In the genomic region with DNA sequence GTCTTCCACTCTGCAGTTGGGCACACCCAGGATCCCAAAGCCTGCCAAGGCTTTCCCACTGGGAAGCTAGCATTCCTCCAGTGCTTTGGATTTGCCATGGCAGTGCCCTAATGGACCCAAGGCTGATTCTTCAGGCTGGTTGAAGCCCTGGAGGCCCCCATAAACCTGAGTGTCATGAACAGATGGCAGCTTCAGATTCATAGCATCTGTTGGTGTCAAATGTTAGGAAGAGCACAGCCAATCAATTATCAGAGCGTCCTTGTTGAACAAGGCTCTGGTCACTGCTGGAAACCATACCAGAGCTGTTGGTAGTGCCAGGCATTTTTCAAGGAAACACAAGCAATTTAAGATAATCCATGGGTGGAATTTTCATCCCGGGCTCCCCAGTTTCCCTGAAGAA, we compare ENCODE assay signal across 27 cellular contexts.
"Had no signal": no experiment of that assay in that cellular context is flagged by ENCODE, and none has a peak within 500 bp of the region (broad histone marks: within the 10 kb centered on the region; RNA-seq: fewer than 3 reads in every experiment).

No MANE protein-coding gene starts in this region.

- H3K27ac Mint-ChIP-seq: activated CD4-positive, alpha-beta memory T cell treated with anti-CD3 and anti-CD28 coated beads for 36 hours; activated CD4-positive, alpha-beta T cell treated with anti-CD3 and anti-CD28 coated beads, Interleukin-2, amount 10 ng/mL, durations not matched to agents 7 days and 5 days; activated naive CD8-positive, alpha-beta T cell treated with anti-CD3 and anti-CD28 coated beads, Interleukin-2, amount 10 ng/mL, durations not matched to agents 7 days and 5 days; activated T-helper 17 cell treated with anti-CD3 and anti-CD28 coated beads, Interleukin-2, amount 50 U/mL, for 72 hours had no signal

- H3K27ac ChIP-seq: adrenal gland, KMS-11, VCaP had no signal

- H3K27me3 Mint-ChIP-seq: activated CD4-positive, alpha-beta memory T cell treated with anti-CD3 and anti-CD28 coated beads for 36 hours; activated CD4-positive, alpha-beta T cell treated with anti-CD3 and anti-CD28 coated beads, Interleukin-2, amount 10 ng/mL, durations not matched to agents 7 days and 5 days; activated naive CD8-positive, alpha-beta T cell treated with anti-CD3 and anti-CD28 coated beads, Interleukin-2, amount 10 ng/mL, durations not matched to agents 7 days and 5 days; activated T-helper 17 cell treated with anti-CD3 and anti-CD28 coated beads, Interleukin-2, amount 50 U/mL, for 72 hours had no signal

- ATAC-seq: activated T-helper 17 cell treated with anti-CD3 and anti-CD28 coated beads, Interleukin-2, amount 50 U/mL, for 72 hours; Panc1; Right ventricle myocardium inferior had no signal

- H3K4me1 Mint-ChIP-seq: activated CD4-positive, alpha-beta T cell treated with anti-CD3 and anti-CD28 coated beads, Interleukin-2, amount 10 ng/mL, durations not matched to agents 7 days and 5 days; activated naive CD8-positive, alpha-beta T cell treated with anti-CD3 and anti-CD28 coated beads, Interleukin-2, amount 10 ng/mL, durations not matched to agents 7 days and 5 days; activated T-helper 17 cell treated with anti-CD3 and anti-CD28 coated beads, Interleukin-2, amount 50 U/mL, for 72 hours had no signal

- H3K4me3 ChIP-seq: adrenal gland, MG63 had no signal

- DNase-seq: activated CD4-positive, alpha-beta memory T cell treated with anti-CD3 and anti-CD28 coated beads for 36 hours; activated CD4-positive, alpha-beta T cell treated with anti-CD3 and anti-CD28 coated beads, Interleukin-2, amount 10 ng/mL, durations not matched to agents 7 days and 5 days; activated CD4-positive, CD25-positive, alpha-beta regulatory T cell; activated CD8-positive, alpha-beta memory T cell treated with anti-CD3 and anti-CD28 coated beads for 24 hours; activated gamma-delta T cell treated with Interleukin-2 at 50 U/mL for 16 hours; activated naive CD4-positive, alpha-beta T cell treated with anti-CD3 and anti-CD28 coated beads, Interleukin-2, amount 50 U/mL, for 16 hours; activated naive CD8-positive, alpha-beta T cell treated with anti-CD3 and anti-CD28 coated beads, Interleukin-2, amount 10 ng/mL, durations not matched to agents 7 days and 5 days; activated T-cell treated with anti-CD3 and anti-CD28 coated beads for 4 hours; activated T-cell treated with anti-CD3 and anti-CD28 coated beads, Interleukin-2, amount 50 U/mL, for 48 hours; adrenal gland; anterior cingulate cortex; MG63; MV-4-11; NCI-H1092 treated with DMSO at 0.1 percent for 48 hours; NCI-H1417 treated with DMSO at 0.1 percent for 48 hours; NCI-H187; NCI-H2081; NCI-H2227 treated with DMSO at 0.1 percent for 48 hours; NCI-H446 treated with DMSO at 0.1 percent for 48 hours; RPMI8226; SK-N-SH; T-helper 1 cell had no signal

- H3K36me3 Mint-ChIP-seq: activated CD4-positive, alpha-beta memory T cell treated with anti-CD3 and anti-CD28 coated beads for 36 hours; activated naive CD8-positive, alpha-beta T cell treated with anti-CD3 and anti-CD28 coated beads, Interleukin-2, amount 10 ng/mL, durations not matched to agents 7 days and 5 days had no signal

- H3K36me3 ChIP-seq: adrenal gland, MG63 had no signal

- H3K4me3 Mint-ChIP-seq: activated CD4-positive, alpha-beta memory T cell treated with anti-CD3 and anti-CD28 coated beads for 36 hours; activated CD4-positive, alpha-beta T cell treated with anti-CD3 and anti-CD28 coated beads, Interleukin-2, amount 10 ng/mL, durations not matched to agents 7 days and 5 days; activated naive CD8-positive, alpha-beta T cell treated with anti-CD3 and anti-CD28 coated beads, Interleukin-2, amount 10 ng/mL, durations not matched to agents 7 days and 5 days; activated T-helper 17 cell treated with anti-CD3 and anti-CD28 coated beads, Interleukin-2, amount 50 U/mL, for 72 hours had no signal

- H3K9me3 ChIP-seq: adrenal gland, MG63, SK-N-SH had no signal

- H3K9me3 Mint-ChIP-seq: activated CD4-positive, alpha-beta memory T cell treated with anti-CD3 and anti-CD28 coated beads for 36 hours; activated CD4-positive, alpha-beta T cell treated with anti-CD3 and anti-CD28 coated beads, Interleukin-2, amount 10 ng/mL, durations not matched to agents 7 days and 5 days; activated naive CD8-positive, alpha-beta T cell treated with anti-CD3 and anti-CD28 coated beads, Interleukin-2, amount 10 ng/mL, durations not matched to agents 7 days and 5 days had no signal

- H3K27me3 ChIP-seq: adrenal gland, MG63 had no signal
